In genomic region chr3:182809523-182809922, GRCh38 we compare ENCODE assay signal across 19 cellular contexts. TPM values are rescaled to one million over a fixed set of nuclear protein-coding genes. Genes with fewer than 3 reads are reported as not detected.
DNase-seq lines count a peak whose midpoint lies in the region; ATAC-seq, FAIRE-seq and TF ChIP-seq lines count a peak whose summit lies in the region.
"Had no signal": no experiment of that assay in that cellular context is flagged by ENCODE, and none has a peak within 500 bp of the region (broad histone marks: within the 10 kb centered on the region; RNA-seq: fewer than 3 reads in every experiment).

No MANE protein-coding gene starts in this region.

- no peak overlapping the region for H3K27ac Mint-ChIP-seq in activated CD8-positive, alpha-beta T cell treated with anti-CD3 and anti-CD28 coated beads, Interleukin-2, amount 10 ng/mL, durations not matched to agents 7 days and 5 days
- H3K27ac Mint-ChIP-seq: H9 had no signal

- DNase-seq in AG10803 (ENCODE audit: low read depth): peak; percentile 35
- no peak for DNase-seq in H54 (ENCODE audit: insufficient read length, low spot score)
- DNase-seq in fibroblast of mammary gland (ENCODE audit: low read depth): peak; percentile 29
- DNase-seq in activated CD8-positive, alpha-beta T cell treated with anti-CD3 and anti-CD28 coated beads, Interleukin-2, amount 10 ng/mL, durations not matched to agents 7 days and 5 days: no peak
- no peak for DNase-seq in NCI-H1694 treated with DMSO at 0.1 percent for 48 hours (lab: John Stamatoyannopoulos, UW)
- DNase-seq in KBM-7: no peak
- DNase-seq: 8988T, H9, IMR-90, Karpas-422, NCI-H1694, NCI-H2081 treated with DMSO at 0.1 percent for 48 hours, NCI-H446, NCI-H526, SIG-M5 had no signal

- no peaks in the 10 kb centered on the region for H3K9me3 Mint-ChIP-seq in activated CD8-positive, alpha-beta T cell treated with anti-CD3 and anti-CD28 coated beads, Interleukin-2, amount 10 ng/mL, durations not matched to agents 7 days and 5 days (ENCODE audit: insufficient read depth)
- H3K9me3 Mint-ChIP-seq: H9 had no signal

- no peak for TF ChIP-seq POLR2A in H54 (IDR thresholded peaks at IDR 0.05; ENCODE audit: low read depth, low read length)

- H3K36me3 Mint-ChIP-seq in activated CD8-positive, alpha-beta T cell treated with anti-CD3 and anti-CD28 coated beads, Interleukin-2, amount 10 ng/mL, durations not matched to agents 7 days and 5 days (ENCODE audit: low read depth): peaks cover 19% of the 10 kb centered on the region

- no peaks in the 10 kb centered on the region for H3K27me3 Mint-ChIP-seq in activated CD8-positive, alpha-beta T cell treated with anti-CD3 and anti-CD28 coated beads, Interleukin-2, amount 10 ng/mL, durations not matched to agents 7 days and 5 days (ENCODE audit: low read depth)

- H3K4me3 Mint-ChIP-seq in activated CD8-positive, alpha-beta T cell treated with anti-CD3 and anti-CD28 coated beads, Interleukin-2, amount 10 ng/mL, durations not matched to agents 7 days and 5 days: no peak overlapping the region
- H3K4me3 Mint-ChIP-seq: H9 had no signal

- ATAC-seq in SK-N-SH treated with all-trans-retinoic acid at 6 μM for 48 hours: peak; percentile 68
- no peak for ATAC-seq in activated CD8-positive, alpha-beta T cell treated with anti-CD3 and anti-CD28 coated beads, Interleukin-2, amount 10 ng/mL, durations not matched to agents 7 days and 5 days
- no peak for ATAC-seq in GM19351 (IDR thresholded peaks at IDR 0.05; ENCODE audit: unreplicated experiment)
- ATAC-seq: GM12878, Panc1 had no signal

- peaks cover 20% of the 10 kb centered on the region for H3K4me1 Mint-ChIP-seq in activated CD8-positive, alpha-beta T cell treated with anti-CD3 and anti-CD28 coated beads, Interleukin-2, amount 10 ng/mL, durations not matched to agents 7 days and 5 days (ENCODE audit: low read depth)

- TF ChIP-seq CTCF in AG10803 (conservative IDR thresholded peaks at IDR 0.05; ENCODE audit: low read length) (no peak), fibroblast of mammary gland (conservative IDR thresholded peaks at IDR 0.05; ENCODE audit: control insufficient read depth, insufficient read depth, low read depth, low read length) (no peak)

- CTCF ChIA-PET in activated CD8-positive, alpha-beta T cell treated with anti-CD3 and anti-CD28 coated beads, Interleukin-2, amount 10 ng/mL, durations not matched to agents 7 days and 5 days (lab: Charles Lee): no interaction called here

- FAIRE-seq in H54 (lab: Jason Lieb, UNC): peak; percentile 57
- FAIRE-seq: GM12878 had no signal

- in situ Hi-C loops in KBM-7 (cut with MboI; ENCODE audit: low pct_unique_long_range_greater_than_20kb, low sequenced_read_pairs): no loop called here

- POLR2A ChIA-PET in activated CD8-positive, alpha-beta T cell treated with anti-CD3 and anti-CD28 coated beads, Interleukin-2, amount 10 ng/mL, durations not matched to agents 7 days and 5 days (lab: Charles Lee): interaction anchor here (0.6 kb wide), 1 partner anchor 17 kb away, joined by 3 read pairs; the partner anchor contains the start of gene ATP11B

- H3K4me3 ChIP-seq in AG10803 (ENCODE audit: low read length) (no peak overlapping the region), fibroblast of mammary gland (ENCODE audit: control insufficient read depth, low read depth, low read length) (no peak overlapping the region)
- H3K4me3 ChIP-seq: GM12878 had no signal

TF ChIP-seq in SK-N-SH treated with all-trans-retinoic acid at 6 μM for 48 hours, 23 proteins besides CTCF, POLR2A, EP300 and RAD21:
- TF ChIP-seq ISL1 (CRISPR knock-in tag; IDR thresholded peaks at IDR 0.05) (peak; percentile 48; the same call in 1 of the 2 replicates), TCF4 (CRISPR knock-in tag; IDR thresholded peaks at IDR 0.05; ENCODE audit: borderline replicate concordance) (peak; percentile 59; the same call in 1 of the 2 replicates), RARB (CRISPR knock-in tag; IDR thresholded peaks at IDR 0.05) (no peak)
TF ChIP-seq in SK-N-SH treated with all-trans-retinoic acid at 6 μM for 48 hours: peak in this region for 2.

RNA-seq across cellular contexts. Expression of gene ATP11B, which starts 16.2 kb away (rescaled TPM):
- 100 to 1,000 TPM; 124 to 125 TPM for total RNA-seq in activated CD8-positive, alpha-beta T cell treated with anti-CD3 and anti-CD28 coated beads, Interleukin-2, amount 10 ng/mL, durations not matched to agents 7 days and 5 days

Comparison
In these comparisons a context has a peak if more than half of its experiments do, and no peak if none do; other contexts are left out.
1. DNase-seq: peak in AG10803 (single experiment) and fibroblast of mammary gland (single experiment); none in H54 (single experiment), activated CD8-positive, alpha-beta T cell treated with anti-CD3 and anti-CD28 coated beads, Interleukin-2, amount 10 ng/mL, durations not matched to agents 7 days and 5 days (single experiment), NCI-H1694 treated with DMSO at 0.1 percent for 48 hours (single experiment) and KBM-7 (single experiment).